In genomic region chr2:22737144-22737543, GRCh38 we compare ENCODE assay signal across 21 cellular contexts.
DNase-seq lines count a peak whose midpoint lies in the region; ATAC-seq, FAIRE-seq and TF ChIP-seq lines count a peak whose summit lies in the region.
"Had no signal": no experiment of that assay in that cellular context is flagged by ENCODE, and none has a peak within 500 bp of the region (broad histone marks: within the 10 kb centered on the region; RNA-seq: fewer than 3 reads in every experiment).

No MANE protein-coding gene starts in this region.

- in situ Hi-C loops in GM12878 (cut with MboI), result no loop called here

- H3K9me3 ChIP-seq in Loucy (ENCODE audit: insufficient read depth, low read depth, low read length), result no peaks in the 10 kb centered on the region
- no peaks in the 10 kb centered on the region for H3K9me3 ChIP-seq in GM12878 (replicated peaks; ENCODE audit: control insufficient read depth, insufficient read depth, low read length)
- H3K9me3 ChIP-seq in neural progenitor cell (ENCODE audit: low read depth), result peaks cover 3% of the 10 kb centered on the region
- H3K9me3 ChIP-seq in Peyer's patch, result no peaks in the 10 kb centered on the region
- H3K9me3 ChIP-seq: pancreas, testis had no signal

- no peaks in the 10 kb centered on the region for H3F3A ChIP-seq in Loucy (ENCODE audit: low read depth)
- H3F3A ChIP-seq in neural progenitor cell (ENCODE audit: low read depth), result no peaks in the 10 kb centered on the region

- no peak for FAIRE-seq in GM12878 (lab: Jason Lieb, UNC)
- FAIRE-seq: pancreas had no signal

- RAD21 ChIA-PET in GM12878 (lab: Charles Lee; ENCODE audit: unreplicated experiment), result no interaction called here

- no peaks in the 10 kb centered on the region for H3K36me3 ChIP-seq in Loucy (ENCODE audit: insufficient read depth, low read length)
- no peaks in the 10 kb centered on the region for H3K36me3 ChIP-seq in GM12878 (ENCODE audit: control insufficient read depth in 2 of 2, insufficient read depth in 2 of 2, low read length in 1 of 2)
- H3K36me3 ChIP-seq in neural progenitor cell, result no peaks in the 10 kb centered on the region
- H3K36me3 ChIP-seq in Peyer's patch, result no peaks in the 10 kb centered on the region
- H3K36me3 ChIP-seq: pancreas had no signal

- H3K4me3 ChIP-seq in Loucy (ENCODE audit: low read length, poor library complexity, severe bottlenecking) (no peak overlapping the region), GM12878 (no peak overlapping the region), neural progenitor cell (no peak overlapping the region), Peyer's patch (no peak overlapping the region)
- H3K4me3 ChIP-seq: pancreas, skin epidermis, testis had no signal

- TF ChIP-seq EP300 in GM12878 (IDR thresholded peaks at IDR 0.05; ENCODE audit: borderline replicate concordance in 1 of 2, control insufficient read depth in 1 of 2, low read depth in 2 of 2, low read length in 2 of 2), result no peak

- H3K79me2 ChIP-seq in Loucy (ENCODE audit: insufficient read depth, low read length), result no peaks in the 10 kb centered on the region
- no peaks in the 10 kb centered on the region for H3K79me2 ChIP-seq in GM12878 (ENCODE audit: control insufficient read depth, insufficient read depth, low read length)
- H3K79me2 ChIP-seq in neural progenitor cell (ENCODE audit: low read depth), result no peaks in the 10 kb centered on the region

- H3K27me3 Mint-ChIP-seq in neural progenitor cell (ENCODE audit: insufficient read depth, low read depth), result no peaks in the 10 kb centered on the region
- no peaks in the 10 kb centered on the region for H3K27me3 Mint-ChIP-seq in activated CD4-positive, alpha-beta T cell treated with anti-CD3 and anti-CD28 coated beads, Interleukin-2, amount 10 ng/mL, durations not matched to agents 24 days and 14 days
- H3K27me3 Mint-ChIP-seq: T-helper 17 cell had no signal

- H3K27me3 ChIP-seq in Loucy (ENCODE audit: insufficient read depth, low read length, poor library complexity, severe bottlenecking) (no peaks in the 10 kb centered on the region), GM12878 (replicated peaks in 1 of 2; ENCODE audit: control insufficient read depth in 2 of 2, insufficient read depth in 2 of 2, low read length in 1 of 2) (no peaks in the 10 kb centered on the region), neural progenitor cell (no peaks in the 10 kb centered on the region), Peyer's patch (no peaks in the 10 kb centered on the region)
- H3K27me3 ChIP-seq: pancreas, testis had no signal

- H3K4me2 ChIP-seq in Loucy (ENCODE audit: low read depth, low read length, poor library complexity, severe bottlenecking) (no peak overlapping the region), GM12878 (ENCODE audit: control insufficient read depth, insufficient read depth) (no peak overlapping the region), neural progenitor cell (no peak overlapping the region)

- no TSS peak for BruUV-seq in GM12878 (replicated peaks; lab: Mats Ljungman, UMichigan)

- peaks cover 8% of the 10 kb centered on the region for H3K9me3 Mint-ChIP-seq in neural progenitor cell
- H3K9me3 Mint-ChIP-seq in activated CD4-positive, alpha-beta T cell treated with anti-CD3 and anti-CD28 coated beads, Interleukin-2, amount 10 ng/mL, durations not matched to agents 24 days and 14 days, result no peaks in the 10 kb centered on the region
- H3K9me3 Mint-ChIP-seq: activated T-helper 2 cell treated with anti-CD3 and anti-CD28 coated beads, Interferon-gamma antibody, Interleukin-2, Interleukin-4, amounts not matched to agents 10 μg/mL and 5 μg/mL and 100 μg/mL, durations not matched to agents 14 hours and 24 hours and 36 hours had no signal

- no peak overlapping the region for H3K27ac Mint-ChIP-seq in neural progenitor cell
- H3K27ac Mint-ChIP-seq in activated CD4-positive, alpha-beta T cell treated with anti-CD3 and anti-CD28 coated beads, Interleukin-2, amount 10 ng/mL, durations not matched to agents 24 days and 14 days, result no peak overlapping the region
- H3K27ac Mint-ChIP-seq: activated T-helper 2 cell treated with anti-CD3 and anti-CD28 coated beads, Interferon-gamma antibody, Interleukin-2, Interleukin-4, amounts not matched to agents 10 μg/mL and 5 μg/mL and 100 μg/mL, durations not matched to agents 14 hours and 24 hours and 36 hours; T-helper 17 cell had no signal

- H3K4me1 Mint-ChIP-seq in neural progenitor cell, result no peaks in the 10 kb centered on the region
- H3K4me1 Mint-ChIP-seq in activated CD4-positive, alpha-beta T cell treated with anti-CD3 and anti-CD28 coated beads, Interleukin-2, amount 10 ng/mL, durations not matched to agents 24 days and 14 days, result no peaks in the 10 kb centered on the region
- H3K4me1 Mint-ChIP-seq: T-helper 17 cell had no signal

- intact Hi-C loops in GM12878 (cut with micrococcal nuclease; ENCODE audit: unreplicated experiment), result loop anchor here (2.0 kb wide), 1 partner anchor 382 kb away; no protein-coding TSS in a partner anchor
- intact Hi-C loops in activated CD4-positive, alpha-beta T cell treated with anti-CD3 and anti-CD28 coated beads, Interleukin-2, amount 10 ng/mL, durations not matched to agents 24 days and 14 days (cut with micrococcal nuclease), result no loop called here

- no peaks in the 10 kb centered on the region for H3K36me3 Mint-ChIP-seq in neural progenitor cell
- no peaks in the 10 kb centered on the region for H3K36me3 Mint-ChIP-seq in activated CD4-positive, alpha-beta T cell treated with anti-CD3 and anti-CD28 coated beads, Interleukin-2, amount 10 ng/mL, durations not matched to agents 24 days and 14 days (ENCODE audit: low read depth)

- DNase-seq in ELF-1 (ENCODE audit: low read depth, low spot score), result peak; percentile 2
- no peak for DNase-seq in GM12878 (ENCODE audit: low read depth, low spot score)
- peak; percentile 46 for DNase-seq in neural progenitor cell (ENCODE audit: low spot score)
- no peak for DNase-seq in activated CD4-positive, alpha-beta T cell treated with anti-CD3 and anti-CD28 coated beads, Interleukin-2, amount 10 ng/mL, durations not matched to agents 24 days and 14 days
- DNase-seq in Peyer's patch, result no peak
- no peak for DNase-seq in kidney tubule cell (ENCODE audit: low spot score)
- DNase-seq: amniotic stem cell; caudate nucleus; effector CD4-positive, alpha-beta T cell; KG1; left cardiac atrium; NCI-H1105; NCI-H2171 treated with DMSO at 0.1 percent for 48 hours; pancreas; T-helper 17 cell; testis had no signal

- H3K4me1 ChIP-seq in Loucy (ENCODE audit: insufficient read depth, low read length, poor library complexity, severe bottlenecking) (no peaks in the 10 kb centered on the region), GM12878 (ENCODE audit: control insufficient read depth, insufficient read depth, low read length) (no peaks in the 10 kb centered on the region), neural progenitor cell (no peaks in the 10 kb centered on the region), Peyer's patch (no peaks in the 10 kb centered on the region)

- H3K4me3 Mint-ChIP-seq in neural progenitor cell, result no peak overlapping the region
- H3K4me3 Mint-ChIP-seq in activated CD4-positive, alpha-beta T cell treated with anti-CD3 and anti-CD28 coated beads, Interleukin-2, amount 10 ng/mL, durations not matched to agents 24 days and 14 days, result no peak overlapping the region
- H3K4me3 Mint-ChIP-seq: T-helper 17 cell had no signal

- no peaks in the 10 kb centered on the region for H3K9me2 ChIP-seq in Loucy (replicated peaks; ENCODE audit: low read depth, low read length)

- no peak overlapping the region for H2AFZ ChIP-seq in Loucy (ENCODE audit: low read length)
- H2AFZ ChIP-seq in GM12878 (ENCODE audit: control insufficient read depth, low read depth, low read length), result no peak overlapping the region
- H2AFZ ChIP-seq in neural progenitor cell (replicated peaks), result no peak overlapping the region

- TF ChIP-seq RAD21 in GM12878 (IDR thresholded peaks at IDR 0.05; ENCODE audit: insufficient read depth, low read depth, low read length), result no peak

- 0 out of 3 replicates have a peak, but pooled peaks have one; percentile 42 for ATAC-seq in GM12878
- ATAC-seq: activated CD4-positive, CD25-positive, alpha-beta regulatory T cell treated with anti-CD3 and anti-CD28 coated beads, Interleukin-2, amount 50 U/mL, for 24 hours; left cardiac atrium; pancreas; Right ventricle myocardium inferior; T-helper 17 cell had no signal

- H3K27ac ChIP-seq in GM12878 (ENCODE audit: control insufficient read depth, insufficient read depth), result no peak overlapping the region
- H3K27ac ChIP-seq in neural progenitor cell, result no peak overlapping the region
- no peak overlapping the region for H3K27ac ChIP-seq in Peyer's patch
- H3K27ac ChIP-seq: pancreas, skin epidermis, testis had no signal

- TF ChIP-seq CTCF in Loucy (conservative IDR thresholded peaks at IDR 0.05; ENCODE audit: low read length) (peak; percentile 15; the same call in 1 of the 2 replicates), GM12878 (IDR thresholded peaks at IDR 0.05 in 2 of 3, conservative IDR thresholded peaks at IDR 0.05 in 1 of 3; ENCODE audit: control insufficient read depth in 2 of 3, extremely low read depth in 1 of 3, insufficient read depth in 1 of 3, low read depth in 3 of 3, low read length in 3 of 3) (no peak), neural progenitor cell (IDR thresholded peaks at IDR 0.05) (peak; percentile 66), Peyer's patch (IDR thresholded peaks at IDR 0.05) (no peak)

- WGBS in GM12878 (ENCODE audit: insufficient coverage, insufficient replicate concordance, low lambda C conversion rate, missing lambda C conversion rate), result 13% methylated on average over 3 of the region's 3 CpGs

- TF ChIP-seq POLR2A in GM12878 (IDR thresholded peaks at IDR 0.05; ENCODE audit: low read depth, low read length) (no peak), Peyer's patch (IDR thresholded peaks at IDR 0.05) (no peak)

- POLR2A ChIA-PET in GM12878 (lab: Charles Lee), result no interaction called here

- H3K9ac ChIP-seq in Loucy (ENCODE audit: low read depth, low read length, poor library complexity, severe bottlenecking) (no peak overlapping the region), GM12878 (ENCODE audit: control insufficient read depth, insufficient read depth, low read length) (no peak overlapping the region), neural progenitor cell (no peak overlapping the region)

- SMC1A ChIA-PET in GM12878 (lab: Charles Lee; ENCODE audit: uncharacterized antibody, unreplicated experiment), result no interaction called here

- no peaks in the 10 kb centered on the region for H4K20me1 ChIP-seq in Loucy (ENCODE audit: insufficient read depth, low read length, poor library complexity, severe bottlenecking)
- H4K20me1 ChIP-seq in GM12878 (ENCODE audit: control insufficient read depth, insufficient read depth), result no peaks in the 10 kb centered on the region
- H4K20me1 ChIP-seq in neural progenitor cell (ENCODE audit: low read depth), result no peaks in the 10 kb centered on the region

- CTCF ChIA-PET in GM12878 (lab: Yijun Ruan, JAX), result interaction anchor here (0.6 to 1.5 kb wide), 3 partner anchors 10 to 372 kb away, joined by 3 to 4 read pairs (median 3); no protein-coding TSS in a partner anchor

TF ChIP-seq in GM12878, 131 proteins besides CTCF, POLR2A, EP300 and RAD21:
- TF ChIP-seq ATF7 (IDR thresholded peaks at IDR 0.05; ENCODE audit: low read depth) (no peak), PAX5 (IDR thresholded peaks at IDR 0.05; ENCODE audit: borderline replicate concordance, low read depth, low read length) (no peak)

Comparison
In these comparisons a context has a peak if more than half of its experiments do, and no peak if none do; other contexts are left out.
1. DNase-seq: peak in ELF-1 (single experiment) and neural progenitor cell (single experiment); none in GM12878 (single experiment), activated CD4-positive, alpha-beta T cell treated with anti-CD3 and anti-CD28 coated beads, Interleukin-2, amount 10 ng/mL, durations not matched to agents 24 days and 14 days (single experiment), Peyer's patch (0 of 3) and kidney tubule cell (single experiment).
2. CTCF ChIP-seq: peak in Loucy (single experiment) and neural progenitor cell (single experiment); none in GM12878 (0 of 3) and Peyer's patch (0 of 6).